ENCODE assay signal across 13 cellular contexts in genomic region chr22:39171623-39172264, GRCh38. TPM values are rescaled to one million over a fixed set of nuclear protein-coding genes. Genes with fewer than 3 reads are reported as not detected.
DNase-seq lines count a peak whose midpoint lies in the region; ATAC-seq and TF ChIP-seq lines count a peak whose summit lies in the region.
"Had no signal": no experiment of that assay in that cellular context is flagged by ENCODE, and none has a peak within 500 bp of the region (broad histone marks: within the 10 kb centered on the region; RNA-seq: fewer than 3 reads in every experiment).

No MANE protein-coding gene starts in this region.

- no peaks in the 10 kb centered on the region for H3K36me3 Mint-ChIP-seq in activated naive CD8-positive, alpha-beta T cell treated with anti-CD3 and anti-CD28 coated beads, Interleukin-2, amount 10 ng/mL, durations not matched to agents 7 days and 5 days
- H3K36me3 Mint-ChIP-seq in activated naive CD8-positive, alpha-beta T cell treated with anti-CD3 and anti-CD28 coated beads, Interleukin-2, amount 50 U/mL, for 24 hours (ENCODE audit: low read depth): no peaks in the 10 kb centered on the region

- WGBS in tibial nerve, 2 donors: 55 to 71% methylated on average over 16 to 17 of the region's 17 CpGs

- BruUV-seq in Panc1 (replicated peaks; lab: Mats Ljungman, UMichigan): no TSS peak

- no peak for ATAC-seq in activated naive CD8-positive, alpha-beta T cell treated with anti-CD3 and anti-CD28 coated beads, Interleukin-2, amount 10 ng/mL, durations not matched to agents 7 days and 5 days (ENCODE audit: low read depth)
- ATAC-seq in activated naive CD8-positive, alpha-beta T cell treated with anti-CD3 and anti-CD28 coated beads, Interleukin-2, amount 50 U/mL, for 24 hours: no peak
- no peak for ATAC-seq in Panc1

- no peaks in the 10 kb centered on the region for H3K36me3 ChIP-seq in Panc1 (ENCODE audit: control insufficient read depth, insufficient read depth, low read length)
- no peaks in the 10 kb centered on the region for H3K36me3 ChIP-seq in iPS-20b (ENCODE audit: insufficient read depth, low read depth, low read length)
- no peaks in the 10 kb centered on the region for H3K36me3 ChIP-seq in tibial nerve
- H3K36me3 ChIP-seq: ovary had no signal

- H3K27me3 ChIP-seq in Panc1 (ENCODE audit: control insufficient read depth, insufficient read depth, low read length) (no peaks in the 10 kb centered on the region), iPS-20b (ENCODE audit: insufficient read depth, low read length) (no peaks in the 10 kb centered on the region), tibial nerve (no peaks in the 10 kb centered on the region)
- H3K27me3 ChIP-seq: ovary had no signal

- no peak for TF ChIP-seq EP300 in tibial nerve (IDR thresholded peaks at IDR 0.05)

- H3K4me1 ChIP-seq in Panc1 (ENCODE audit: control insufficient read depth, insufficient read depth, low read length) (peaks cover 63% of the 10 kb centered on the region), iPS-20b (ENCODE audit: insufficient read depth, low read length) (peaks cover 32% of the 10 kb centered on the region), tibial nerve (peaks cover 3 to 65% (median 59%) of the 10 kb centered on the region in 4 donors)

- CTCF ChIA-PET in Panc1 (lab: Charles Lee): interaction anchor here (1.1 kb wide), 1 partner anchor 145 kb away, joined by 3 read pairs; no protein-coding TSS in a partner anchor

- in situ Hi-C loops in Panc1 (cut with HindIII; ENCODE audit: low pct_unique_long_range_greater_than_20kb, low sequenced_read_pairs): no loop called here

- peaks cover 27% of the 10 kb centered on the region for H3K4me1 Mint-ChIP-seq in activated naive CD8-positive, alpha-beta T cell treated with anti-CD3 and anti-CD28 coated beads, Interleukin-2, amount 10 ng/mL, durations not matched to agents 7 days and 5 days
- peaks cover 40% of the 10 kb centered on the region for H3K4me1 Mint-ChIP-seq in activated naive CD8-positive, alpha-beta T cell treated with anti-CD3 and anti-CD28 coated beads, Interleukin-2, amount 50 U/mL, for 24 hours

- H3K9me3 Mint-ChIP-seq in activated naive CD8-positive, alpha-beta T cell treated with anti-CD3 and anti-CD28 coated beads, Interleukin-2, amount 10 ng/mL, durations not matched to agents 7 days and 5 days: no peaks in the 10 kb centered on the region
- no peaks in the 10 kb centered on the region for H3K9me3 Mint-ChIP-seq in activated naive CD8-positive, alpha-beta T cell treated with anti-CD3 and anti-CD28 coated beads, Interleukin-2, amount 50 U/mL, for 24 hours

- POLR2A ChIA-PET in activated naive CD8-positive, alpha-beta T cell treated with anti-CD3 and anti-CD28 coated beads, Interleukin-2, amount 10 ng/mL, durations not matched to agents 7 days and 5 days (lab: Charles Lee): interaction anchor here (1.0 to 6.5 kb wide), 6 partner anchors 133 to 357 kb away, joined by 3 to 46 read pairs (median 8); partner anchors contain the start of gene RPL3
- POLR2A ChIA-PET in Panc1 (lab: Charles Lee): no interaction called here

- no peak for TF ChIP-seq POLR2A in tibial nerve (IDR thresholded peaks at IDR 0.05)

- H3K9ac ChIP-seq in iPS-20b (ENCODE audit: low read depth, low read length): peak overlapping the region; percentile 24; the same call in 1 of the 2 replicates

- no peak for DNase-seq in activated naive CD8-positive, alpha-beta T cell treated with anti-CD3 and anti-CD28 coated beads, Interleukin-2, amount 10 ng/mL, durations not matched to agents 7 days and 5 days
- DNase-seq in activated naive CD8-positive, alpha-beta T cell treated with anti-CD3 and anti-CD28 coated beads, Interleukin-2, amount 50 U/mL, for 24 hours: no peak
- no peak for DNase-seq in Panc1 (ENCODE audit: low read depth, low spot score)
- DNase-seq in tibial nerve (ENCODE audit: low spot score in 2 of 2): no peak
- no peak for DNase-seq in NCI-H69 (lab: John Stamatoyannopoulos, UW)
- no peak for DNase-seq in activated CD4-positive, CD25-positive, alpha-beta regulatory T cell (lab: John Stamatoyannopoulos, UW)
- no peak for DNase-seq in DMS 273 (lab: John Stamatoyannopoulos, UW; ENCODE audit: unreplicated experiment)
- DNase-seq: activated CD4-positive, alpha-beta T cell treated with anti-CD3 and anti-CD28 coated beads for 48 hours; GDM1; NCI-H1694; stimulated activated CD4-positive, alpha-beta T cell treated with anti-CD3 and anti-CD28 coated beads, Interleukin-15, amount 100 ng/mL, for 24 hours had no signal

- TF ChIP-seq CTCF in Panc1 (IDR thresholded peaks at IDR 0.05) (no peak), tibial nerve (IDR thresholded peaks at IDR 0.05) (no peak)

- H3K27ac ChIP-seq in Panc1 (ENCODE audit: low read length) (peak overlapping the region; percentile 87), iPS-20b (ENCODE audit: low read length) (no peak overlapping the region), tibial nerve (peak overlapping the region in 3 of 4 donors; percentile 21 to 92 (median 48))
- H3K27ac ChIP-seq: ovary had no signal

- H3K9me3 ChIP-seq in Panc1 (ENCODE audit: control insufficient read depth, insufficient read depth, low read depth, low read length) (no peaks in the 10 kb centered on the region), iPS-20b (ENCODE audit: insufficient read depth, low read depth, low read length) (no peaks in the 10 kb centered on the region), tibial nerve (no peaks in the 10 kb centered on the region)
- H3K9me3 ChIP-seq: ovary had no signal

- peaks cover 12% of the 10 kb centered on the region for H3K27me3 Mint-ChIP-seq in activated naive CD8-positive, alpha-beta T cell treated with anti-CD3 and anti-CD28 coated beads, Interleukin-2, amount 10 ng/mL, durations not matched to agents 7 days and 5 days
- H3K27me3 Mint-ChIP-seq in activated naive CD8-positive, alpha-beta T cell treated with anti-CD3 and anti-CD28 coated beads, Interleukin-2, amount 50 U/mL, for 24 hours: peaks cover 2% of the 10 kb centered on the region

- peak overlapping the region; percentile 19 for H3K4me3 Mint-ChIP-seq in activated naive CD8-positive, alpha-beta T cell treated with anti-CD3 and anti-CD28 coated beads, Interleukin-2, amount 10 ng/mL, durations not matched to agents 7 days and 5 days
- H3K4me3 Mint-ChIP-seq in activated naive CD8-positive, alpha-beta T cell treated with anti-CD3 and anti-CD28 coated beads, Interleukin-2, amount 50 U/mL, for 24 hours: no peak overlapping the region

- intact Hi-C loops in Panc1 (cut with micrococcal nuclease; ENCODE audit: unreplicated experiment): loop anchor here (5.0 kb wide), 2 partner anchors 61 to 141 kb away; no protein-coding TSS in a partner anchor

- no peak overlapping the region for H3K4me3 ChIP-seq in Panc1 (ENCODE audit: low read depth in 2 of 2, low read length in 2 of 2)
- H3K4me3 ChIP-seq in iPS-20b (ENCODE audit: low read length): no peak overlapping the region
- H3K4me3 ChIP-seq in tibial nerve: no peak overlapping the region
- H3K4me3 ChIP-seq: ovary had no signal

- H3K27ac Mint-ChIP-seq in activated naive CD8-positive, alpha-beta T cell treated with anti-CD3 and anti-CD28 coated beads, Interleukin-2, amount 10 ng/mL, durations not matched to agents 7 days and 5 days: peak overlapping the region; percentile 85
- no peak overlapping the region for H3K27ac Mint-ChIP-seq in activated naive CD8-positive, alpha-beta T cell treated with anti-CD3 and anti-CD28 coated beads, Interleukin-2, amount 50 U/mL, for 24 hours

RNA-seq across cellular contexts. Expression of gene CBX7, which starts 19.3 kb away (rescaled TPM):
- 10 to 100 TPM; 64.2 to 71.3 TPM for total RNA-seq in activated naive CD8-positive, alpha-beta T cell treated with anti-CD3 and anti-CD28 coated beads, Interleukin-2, amount 10 ng/mL, durations not matched to agents 7 days and 5 days
- total RNA-seq in Panc1 (2021; ENCODE audit: unreplicated experiment) (14.5 TPM), tibial nerve (100 to 1,000 TPM; 189 to 264 (median 206) TPM)
- 11.6 TPM for polyA plus RNA-seq in Panc1 (2012; ENCODE audit: insufficient read length)
